8 cellular contexts compared by ENCODE assay signal in genomic region chr2:76197842-76198448, GRCh38.
DNase-seq lines count a peak whose midpoint lies in the region; ATAC-seq and TF ChIP-seq lines count a peak whose summit lies in the region.

No MANE protein-coding gene starts in this region.

- H3K4me1 Mint-ChIP-seq in endothelial cell (ENCODE audit: unreplicated experiment): no peaks in the 10 kb centered on the region
- H3K4me1 Mint-ChIP-seq in nephron: no peaks in the 10 kb centered on the region

- H3K9me3 Mint-ChIP-seq in endothelial cell (ENCODE audit: unreplicated experiment) (no peaks in the 10 kb centered on the region), nephron (no peaks in the 10 kb centered on the region)

- peak; percentile 93 for TF ChIP-seq CTCF in endothelial cell (IDR thresholded peaks at IDR 0.05; ENCODE audit: unreplicated experiment)
- TF ChIP-seq CTCF in nephron (IDR thresholded peaks at IDR 0.05; ENCODE audit: unreplicated experiment in 3 of 3): peak; percentile 69 to 75 (median 74)

- H3K27ac Mint-ChIP-seq in endothelial cell (ENCODE audit: unreplicated experiment) (no peak overlapping the region), nephron (no peak overlapping the region)

- no peaks in the 10 kb centered on the region for H3K27me3 Mint-ChIP-seq in endothelial cell (ENCODE audit: unreplicated experiment)
- no peaks in the 10 kb centered on the region for H3K27me3 Mint-ChIP-seq in nephron (ENCODE audit: low read depth)

- DNase-seq in DMS53 treated with DMSO at 0.1 percent for 48 hours (lab: John Stamatoyannopoulos, UW; ENCODE audit: unreplicated experiment) (peak; percentile 66), GM19238 (ENCODE audit: insufficient read length, low spot score) (peak; percentile 3), KBM-7 (peak; percentile 51), SW 1271 (lab: John Stamatoyannopoulos, UW) (peak; percentile 14 to 57), endothelial cell (ENCODE audit: low spot score) (peak; percentile 75)

- ATAC-seq in GM19397 (IDR thresholded peaks at IDR 0.05; ENCODE audit: unreplicated experiment) (no peak), HG03571 (IDR thresholded peaks at IDR 0.05; ENCODE audit: unreplicated experiment) (no peak)

- in situ Hi-C loops in KBM-7 (cut with MboI; ENCODE audit: low pct_unique_long_range_greater_than_20kb, low sequenced_read_pairs): no loop called here

- H3K4me3 Mint-ChIP-seq in endothelial cell (ENCODE audit: unreplicated experiment) (no peak overlapping the region), nephron (no peak overlapping the region)

- H3K36me3 Mint-ChIP-seq in endothelial cell (ENCODE audit: low read depth, unreplicated experiment): no peaks in the 10 kb centered on the region
- no peaks in the 10 kb centered on the region for H3K36me3 Mint-ChIP-seq in nephron (ENCODE audit: low read depth)

Comparison
In these comparisons a context has a peak if more than half of its experiments do, and no peak if none do; other contexts are left out.
1. DNase-seq: peak in every context shown above with its lines; median percentile 75 in endothelial cell; 66 in DMS53 treated with DMSO at 0.1 percent for 48 hours; 51 in KBM-7; 36 in SW 1271; 3 in GM19238.